ENCODE assay signal across 8 cellular contexts in the genomic region with DNA sequence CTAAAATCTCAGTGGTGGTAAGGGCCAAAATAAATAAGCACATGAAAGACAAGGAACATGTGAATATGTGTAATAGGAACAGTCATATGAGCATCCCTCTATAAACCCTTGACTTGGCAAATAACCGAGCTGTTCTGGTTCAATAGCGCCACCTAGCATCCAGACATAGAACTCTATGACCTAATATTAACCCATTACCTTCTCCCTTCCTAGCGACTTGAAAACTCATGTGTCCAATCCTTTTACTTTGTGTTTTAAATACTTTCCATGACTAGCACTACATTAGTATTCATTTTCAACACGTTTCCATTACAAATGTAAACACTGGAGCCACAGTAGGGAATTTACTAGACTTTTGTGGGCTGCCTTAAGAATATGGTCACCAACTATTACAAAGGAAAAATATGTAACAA.
DNase-seq lines count a peak whose midpoint lies in the region; ATAC-seq, FAIRE-seq and TF ChIP-seq lines count a peak whose summit lies in the region.

No MANE protein-coding gene starts in this region.

- no peaks in the 10 kb centered on the region for H3K36me3 ChIP-seq in liver (ENCODE audit: control insufficient read depth in 4 of 4, insufficient read depth in 3 of 4, low read depth in 1 of 4, low read length in 3 of 4)
- H3K36me3 ChIP-seq in CD8-positive, alpha-beta T cell (ENCODE audit: insufficient read depth, low read length): no peaks in the 10 kb centered on the region

- TF ChIP-seq RAD21 in liver (IDR thresholded peaks at IDR 0.05): peak; percentile 41 to 47

- H3K4me3 ChIP-seq in AG10803 (ENCODE audit: low read length) (no peak overlapping the region), astrocyte of the cerebellum (ENCODE audit: low read depth, low read length) (no peak overlapping the region), liver (ENCODE audit: low read depth in 1 of 3, low read length in 3 of 3) (no peak overlapping the region)
- H3K4me3 ChIP-seq in CD8-positive, alpha-beta T cell (ENCODE audit: low read depth, low read length): no peak overlapping the region

- peaks cover 0 to 7% (median 1%) of the 10 kb centered on the region in 4 donors for H3K4me1 ChIP-seq in liver (ENCODE audit: control insufficient read depth in 4 of 4, insufficient read depth in 4 of 4, low read length in 3 of 4)
- no peaks in the 10 kb centered on the region for H3K4me1 ChIP-seq in CD8-positive, alpha-beta T cell (ENCODE audit: insufficient read depth, low read length)

- POLR2A ChIA-PET in T-cell (lab: Charles Lee): interaction anchor here in 1 of 2 donors (0.6 to 0.8 kb wide), 2 partner anchors 295 to 456 kb away, joined by 3 to 4 read pairs; no protein-coding TSS in a partner anchor
- POLR2A ChIA-PET in CD8-positive, alpha-beta T cell (lab: Charles Lee): no interaction called here

- peaks cover 0 to 6% (median 5%) of the 10 kb centered on the region in 3 donors for H3K9me3 Mint-ChIP-seq in T-cell
- H3K9me3 Mint-ChIP-seq in CD8-positive, alpha-beta T cell: peaks cover 6% of the 10 kb centered on the region

- 58% methylated on average over 4 of the region's 4 CpGs for WGBS in liver

- TF ChIP-seq POLR2A in H54 (IDR thresholded peaks at IDR 0.05; ENCODE audit: low read depth, low read length): no peak

- no peaks in the 10 kb centered on the region for H3K27me3 ChIP-seq in liver (ENCODE audit: control insufficient read depth in 4 of 4, insufficient read depth in 4 of 4, low read length in 3 of 4)
- H3K27me3 ChIP-seq in CD8-positive, alpha-beta T cell (ENCODE audit: insufficient read depth, low read length): no peaks in the 10 kb centered on the region

- FAIRE-seq in H54 (lab: Jason Lieb, UNC): peak; percentile 78

- peak; percentile 73 for TF ChIP-seq CTCF in AG10803 (conservative IDR thresholded peaks at IDR 0.05; ENCODE audit: low read length)
- TF ChIP-seq CTCF in astrocyte of the cerebellum (IDR thresholded peaks at IDR 0.05; ENCODE audit: low read depth, low read length, missing control alignments): peak; percentile 61
- TF ChIP-seq CTCF in liver (IDR thresholded peaks at IDR 0.05; ENCODE audit: low read depth, low read length, missing input control): no peak
- TF ChIP-seq CTCF in CD8-positive, alpha-beta T cell (IDR thresholded peaks at IDR 0.05): no peak

- H3K9me3 ChIP-seq in liver (ENCODE audit: control insufficient read depth in 4 of 4, low read length in 3 of 4): no peaks in the 10 kb centered on the region
- H3K9me3 ChIP-seq in CD8-positive, alpha-beta T cell (ENCODE audit: low read length): no peaks in the 10 kb centered on the region

- intact Hi-C loops in CD8-positive, alpha-beta T cell (cut with DNase I, micrococcal nuclease): no loop called here

- peaks cover 17% of the 10 kb centered on the region for H3K36me3 Mint-ChIP-seq in T-cell
- peaks cover 10% of the 10 kb centered on the region for H3K36me3 Mint-ChIP-seq in CD8-positive, alpha-beta T cell

- no peak overlapping the region for H3K27ac Mint-ChIP-seq in T-cell
- no peak overlapping the region for H3K27ac Mint-ChIP-seq in CD8-positive, alpha-beta T cell

- no peak for ATAC-seq in T-cell (replicated peaks in 1 of 4)
- no peak for ATAC-seq in CD8-positive, alpha-beta T cell

- DNase-seq in AG10803 (ENCODE audit: low read depth) (peak; percentile 83), H54 (ENCODE audit: insufficient read length, low spot score) (no peak), NCI-H82 (lab: John Stamatoyannopoulos, UW) (peak; percentile 74), astrocyte of the cerebellum (ENCODE audit: low read depth) (peak; percentile 91), T-cell (no peak), cerebellum (ENCODE audit: low spot score) (no peak)
- DNase-seq in CD8-positive, alpha-beta T cell: no peak

- in situ Hi-C loops in astrocyte of the cerebellum (cut with HindIII; ENCODE audit: low sequenced_read_pairs): loop anchor here (25.0 kb wide), 1 partner anchor 486 kb away; no protein-coding TSS in a partner anchor

- no peaks in the 10 kb centered on the region for H3K27me3 Mint-ChIP-seq in T-cell
- H3K27me3 Mint-ChIP-seq in CD8-positive, alpha-beta T cell (ENCODE audit: low read depth): no peaks in the 10 kb centered on the region

- no peak overlapping the region for H3K9ac ChIP-seq in liver (ENCODE audit: low read depth in 1 of 2, low read length in 2 of 2)

- CTCF ChIA-PET in T-cell (lab: Charles Lee): interaction anchor here (0.6 to 3.7 kb wide), 6 partner anchors 17 to 490 kb away, joined by 3 to 38 read pairs (median 4); no protein-coding TSS in a partner anchor
- CTCF ChIA-PET in CD8-positive, alpha-beta T cell (lab: Charles Lee): interaction anchor here (0.7 to 18.2 kb wide), 6 partner anchors 55 to 998 kb away, joined by 3 to 271 read pairs (median 3); no protein-coding TSS in a partner anchor

- no peak overlapping the region for H3K4me3 Mint-ChIP-seq in T-cell
- no peak overlapping the region for H3K4me3 Mint-ChIP-seq in CD8-positive, alpha-beta T cell

- H3K4me1 Mint-ChIP-seq in T-cell: peaks cover 14 to 29% (median 19%) of the 10 kb centered on the region in 3 donors
- peaks cover 12% of the 10 kb centered on the region for H3K4me1 Mint-ChIP-seq in CD8-positive, alpha-beta T cell (ENCODE audit: low read depth)

- H3K27ac ChIP-seq in liver (ENCODE audit: low read depth in 1 of 2, low read length in 2 of 2): no peak overlapping the region
- no peak overlapping the region for H3K27ac ChIP-seq in CD8-positive, alpha-beta T cell (ENCODE audit: low read depth, low read length)

TF ChIP-seq in liver, 16 proteins besides CTCF, POLR2A, EP300 and RAD21:
- no peak for TF ChIP-seq TAF1 (conservative IDR thresholded peaks at IDR 0.05)
- TF ChIP-seq JUND (IDR thresholded peaks at IDR 0.05): no peak
- no peak for TF ChIP-seq EGR1 (IDR thresholded peaks at IDR 0.05; ENCODE audit: low read depth in 2 of 2)
- TF ChIP-seq NR2F2 (IDR thresholded peaks at IDR 0.05): no peak
- no peak for TF ChIP-seq HNF4A (conservative IDR thresholded peaks at IDR 0.05)
- TF ChIP-seq ATF3 (IDR thresholded peaks at IDR 0.05): no peak
- no peak for TF ChIP-seq HNF4G (IDR thresholded peaks at IDR 0.05)
- no peak for TF ChIP-seq SP1 (IDR thresholded peaks at IDR 0.05)
- TF ChIP-seq, protein P1, sequence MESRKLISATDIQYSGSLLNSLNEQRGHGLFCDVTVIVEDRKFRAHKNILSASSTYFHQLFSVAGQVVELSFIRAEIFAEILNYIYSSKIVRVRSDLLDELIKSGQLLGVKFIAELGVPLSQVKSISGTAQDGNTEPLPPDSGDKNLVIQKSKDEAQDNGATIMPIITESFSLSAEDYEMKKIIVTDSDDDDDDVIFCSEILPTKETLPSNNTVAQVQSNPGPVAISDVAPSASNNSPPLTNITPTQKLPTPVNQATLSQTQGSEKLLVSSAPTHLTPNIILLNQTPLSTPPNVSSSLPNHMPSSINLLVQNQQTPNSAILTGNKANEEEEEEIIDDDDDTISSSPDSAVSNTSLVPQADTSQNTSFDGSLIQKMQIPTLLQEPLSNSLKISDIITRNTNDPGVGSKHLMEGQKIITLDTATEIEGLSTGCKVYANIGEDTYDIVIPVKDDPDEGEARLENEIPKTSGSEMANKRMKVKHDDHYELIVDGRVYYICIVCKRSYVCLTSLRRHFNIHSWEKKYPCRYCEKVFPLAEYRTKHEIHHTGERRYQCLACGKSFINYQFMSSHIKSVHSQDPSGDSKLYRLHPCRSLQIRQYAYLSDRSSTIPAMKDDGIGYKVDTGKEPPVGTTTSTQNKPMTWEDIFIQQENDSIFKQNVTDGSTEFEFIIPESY (IDR thresholded peaks at IDR 0.05): no peak
- no peak for TF ChIP-seq YY1 (IDR thresholded peaks at IDR 0.05)
- no peak for TF ChIP-seq GABPA (IDR thresholded peaks at IDR 0.05 in 1 of 2, conservative IDR thresholded peaks at IDR 0.05 in 1 of 2)
- TF ChIP-seq, protein P2, sequence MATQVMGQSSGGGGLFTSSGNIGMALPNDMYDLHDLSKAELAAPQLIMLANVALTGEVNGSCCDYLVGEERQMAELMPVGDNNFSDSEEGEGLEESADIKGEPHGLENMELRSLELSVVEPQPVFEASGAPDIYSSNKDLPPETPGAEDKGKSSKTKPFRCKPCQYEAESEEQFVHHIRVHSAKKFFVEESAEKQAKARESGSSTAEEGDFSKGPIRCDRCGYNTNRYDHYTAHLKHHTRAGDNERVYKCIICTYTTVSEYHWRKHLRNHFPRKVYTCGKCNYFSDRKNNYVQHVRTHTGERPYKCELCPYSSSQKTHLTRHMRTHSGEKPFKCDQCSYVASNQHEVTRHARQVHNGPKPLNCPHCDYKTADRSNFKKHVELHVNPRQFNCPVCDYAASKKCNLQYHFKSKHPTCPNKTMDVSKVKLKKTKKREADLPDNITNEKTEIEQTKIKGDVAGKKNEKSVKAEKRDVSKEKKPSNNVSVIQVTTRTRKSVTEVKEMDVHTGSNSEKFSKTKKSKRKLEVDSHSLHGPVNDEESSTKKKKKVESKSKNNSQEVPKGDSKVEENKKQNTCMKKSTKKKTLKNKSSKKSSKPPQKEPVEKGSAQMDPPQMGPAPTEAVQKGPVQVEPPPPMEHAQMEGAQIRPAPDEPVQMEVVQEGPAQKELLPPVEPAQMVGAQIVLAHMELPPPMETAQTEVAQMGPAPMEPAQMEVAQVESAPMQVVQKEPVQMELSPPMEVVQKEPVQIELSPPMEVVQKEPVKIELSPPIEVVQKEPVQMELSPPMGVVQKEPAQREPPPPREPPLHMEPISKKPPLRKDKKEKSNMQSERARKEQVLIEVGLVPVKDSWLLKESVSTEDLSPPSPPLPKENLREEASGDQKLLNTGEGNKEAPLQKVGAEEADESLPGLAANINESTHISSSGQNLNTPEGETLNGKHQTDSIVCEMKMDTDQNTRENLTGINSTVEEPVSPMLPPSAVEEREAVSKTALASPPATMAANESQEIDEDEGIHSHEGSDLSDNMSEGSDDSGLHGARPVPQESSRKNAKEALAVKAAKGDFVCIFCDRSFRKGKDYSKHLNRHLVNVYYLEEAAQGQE (IDR thresholded peaks at IDR 0.05): no peak
- TF ChIP-seq, protein P3, sequence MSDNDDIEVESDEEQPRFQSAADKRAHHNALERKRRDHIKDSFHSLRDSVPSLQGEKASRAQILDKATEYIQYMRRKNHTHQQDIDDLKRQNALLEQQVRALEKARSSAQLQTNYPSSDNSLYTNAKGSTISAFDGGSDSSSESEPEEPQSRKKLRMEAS (IDR thresholded peaks at IDR 0.05): no peak
- no peak for TF ChIP-seq FOXA1 (IDR thresholded peaks at IDR 0.05)

Comparison
In these comparisons a context has a peak if more than half of its experiments do, and no peak if none do; other contexts are left out.
1. DNase-seq: peak in AG10803 (single experiment), NCI-H82 (single experiment) and astrocyte of the cerebellum (single experiment); none in H54 (single experiment), T-cell (0 of 34), CD8-positive, alpha-beta T cell (0 of 7) and cerebellum (single experiment).
2. CTCF ChIP-seq: peak in AG10803 (single experiment) and astrocyte of the cerebellum (single experiment); none in liver (single experiment) and CD8-positive, alpha-beta T cell (single experiment).